21 cellular contexts compared by ENCODE assay signal in genomic region chr15:100878130-100878529, GRCh38. TPM values are rescaled to one million over a fixed set of nuclear protein-coding genes. Genes with fewer than 3 reads are reported as not detected.
DNase-seq lines count a peak whose midpoint lies in the region; ATAC-seq and TF ChIP-seq lines count a peak whose summit lies in the region.
"Had no signal": no experiment of that assay in that cellular context is flagged by ENCODE, and none has a peak within 500 bp of the region (broad histone marks: within the 10 kb centered on the region; RNA-seq: fewer than 3 reads in every experiment).

No MANE protein-coding gene starts in this region.

- no peak for TF ChIP-seq CTCF in HFFc6 (IDR thresholded peaks at IDR 0.05)
- TF ChIP-seq CTCF in neural crest cell (conservative IDR thresholded peaks at IDR 0.05), result no peak

- no peaks in the 10 kb centered on the region for H3K36me3 Mint-ChIP-seq in T-helper 1 cell treated with Interleukin-12 subunit alpha and Interleukin-12 subunit beta and Interleukin-4 antibody, amounts not matched to agents 30 μg/mL and 1 μg/mL, for 36 hours (ENCODE audit: low read depth)
- H3K36me3 Mint-ChIP-seq in HFFc6 (ENCODE audit: low read depth) (no peaks in the 10 kb centered on the region), neural crest cell (ENCODE audit: low read depth) (no peaks in the 10 kb centered on the region)
- H3K36me3 Mint-ChIP-seq in effector memory CD8-positive, alpha-beta T cell (ENCODE audit: insufficient read depth), result no peaks in the 10 kb centered on the region

- no peaks in the 10 kb centered on the region for H3K9me3 Mint-ChIP-seq in T-helper 1 cell treated with Interleukin-12 subunit alpha and Interleukin-12 subunit beta and Interleukin-4 antibody, amounts not matched to agents 30 μg/mL and 1 μg/mL, for 36 hours
- H3K9me3 Mint-ChIP-seq in HFFc6 (no peaks in the 10 kb centered on the region), neural crest cell (no peaks in the 10 kb centered on the region)
- H3K9me3 Mint-ChIP-seq in effector memory CD8-positive, alpha-beta T cell, result no peaks in the 10 kb centered on the region

- ATAC-seq in effector memory CD8-positive, alpha-beta T cell (replicated peaks), result no peak
- ATAC-seq in HG02970 (IDR thresholded peaks at IDR 0.05; ENCODE audit: low FRiP score, unreplicated experiment) (no peak), left lobe of liver (no peak)
- ATAC-seq: GM12878, lower lobe of right lung, psoas muscle had no signal

- DNase-seq in T-helper 1 cell, result no peak
- DNase-seq in HFFc6, result no peak
- DNase-seq in effector memory CD8-positive, alpha-beta T cell, result no peak
- no peak for DNase-seq in neural crest cell (ENCODE audit: low read depth, low spot score)
- DNase-seq in left lobe of liver (ENCODE audit: low spot score), result no peak
- DNase-seq in activated CD8-positive, alpha-beta memory T cell treated with anti-CD3 and anti-CD28 coated beads for 24 hours, result no peak
- DNase-seq: BE2C; dorsolateral prefrontal cortex; GDM1; lower lobe of right lung; NCI-H1436; NCI-H748 treated with DMSO at 0.1 percent for 48 hours; OCI-M1; psoas muscle; stimulated activated CD4-positive, alpha-beta T cell treated with anti-CD3 and anti-CD28 coated beads, Interleukin-4, amount 100 ng/mL, for 24 hours; T1000; testis had no signal

- H3K4me3 Mint-ChIP-seq in T-helper 1 cell treated with Interleukin-12 subunit alpha and Interleukin-12 subunit beta and Interleukin-4 antibody, amounts not matched to agents 30 μg/mL and 1 μg/mL, for 36 hours, result peak overlapping the region; percentile 58
- H3K4me3 Mint-ChIP-seq in HFFc6, result peak overlapping the region; percentile 74; the same call in 1 of the 2 replicates
- H3K4me3 Mint-ChIP-seq in effector memory CD8-positive, alpha-beta T cell, result peak overlapping the region; percentile 58 to 64
- peak overlapping the region; percentile 90 for H3K4me3 Mint-ChIP-seq in neural crest cell

- no peak overlapping the region for H3K27ac Mint-ChIP-seq in T-helper 1 cell treated with Interleukin-12 subunit alpha and Interleukin-12 subunit beta and Interleukin-4 antibody, amounts not matched to agents 30 μg/mL and 1 μg/mL, for 36 hours
- no peak overlapping the region for H3K27ac Mint-ChIP-seq in HFFc6
- no peak overlapping the region for H3K27ac Mint-ChIP-seq in effector memory CD8-positive, alpha-beta T cell
- H3K27ac Mint-ChIP-seq in neural crest cell (ENCODE audit: unreplicated experiment), result no peak overlapping the region

- H3K27me3 Mint-ChIP-seq in T-helper 1 cell treated with Interleukin-12 subunit alpha and Interleukin-12 subunit beta and Interleukin-4 antibody, amounts not matched to agents 30 μg/mL and 1 μg/mL, for 36 hours (ENCODE audit: low read depth), result peaks cover 84% of the 10 kb centered on the region
- H3K27me3 Mint-ChIP-seq in HFFc6 (ENCODE audit: insufficient read depth) (peaks cover 17% of the 10 kb centered on the region), neural crest cell (ENCODE audit: low read depth) (peaks cover 80% of the 10 kb centered on the region)
- H3K27me3 Mint-ChIP-seq in effector memory CD8-positive, alpha-beta T cell, result peaks cover 61 to 69% of the 10 kb centered on the region in 2 donors

- peaks cover 4% of the 10 kb centered on the region for H3K4me1 Mint-ChIP-seq in T-helper 1 cell treated with Interleukin-12 subunit alpha and Interleukin-12 subunit beta and Interleukin-4 antibody, amounts not matched to agents 30 μg/mL and 1 μg/mL, for 36 hours (ENCODE audit: low read depth)
- H3K4me1 Mint-ChIP-seq in HFFc6 (ENCODE audit: low read depth) (no peaks in the 10 kb centered on the region), neural crest cell (peaks cover 15% of the 10 kb centered on the region)
- peaks cover 0 to 3% of the 10 kb centered on the region in 2 donors for H3K4me1 Mint-ChIP-seq in effector memory CD8-positive, alpha-beta T cell (ENCODE audit: low read depth in 2 of 2)

RNA-seq across cellular contexts. Expression of gene ALDH1A3, which starts 1.5 kb away (rescaled TPM):
- 1 to 10 TPM in 5 of 6 experiments, under 1 TPM in 1; 1.00 to 2.5 (median 1.9) TPM for total RNA-seq in HFFc6 (2021; fragmentation: NEBNext Ultra II Directional; extraction: Animal tissue kit (Norgen Biotek cat#: 25700))
- total RNA-seq in neural crest cell, result 8.0 and 9.2 TPM in 2 replicates
- total RNA-seq in left lobe of liver, result 4.0 TPM
- total RNA-seq: myocyte had no signal

RNA-seq across cellular contexts. Expression of gene LRRK1, which starts 41.0 kb away (rescaled TPM):
- total RNA-seq in HFFc6 (2021; fragmentation: NEBNext Ultra II Directional; extraction: Animal tissue kit (Norgen Biotek cat#: 25700)), result 10 to 100 TPM; 11.4 to 14.8 (median 13.5) TPM
- 1.7 and 2.5 TPM in 2 replicates for total RNA-seq in neural crest cell
- total RNA-seq in left lobe of liver, result 2.3 TPM
